ENCODE assay signal across 6 cellular contexts in genomic region chr1:193306430-193306829, GRCh38.
"Had no signal": no experiment of that assay in that cellular context is flagged by ENCODE, and none has a peak within 500 bp of the region (broad histone marks: within the 10 kb centered on the region; RNA-seq: fewer than 3 reads in every experiment).

No MANE protein-coding gene starts in this region.

- H3K27ac ChIP-seq: HL-60 had no signal

- H3K4me3 ChIP-seq: GM23338, K562 had no signal

- H3K9me3 Mint-ChIP-seq: GM23338, H9 had no signal

- H3K27ac Mint-ChIP-seq: GM23338, H9 had no signal

- H3K4me1 Mint-ChIP-seq: GM23338, H9 had no signal

- H3K4me2 ChIP-seq: GM23338 had no signal

- ATAC-seq: GM23338, K562 had no signal

- DNase-seq: H9, HCEC 1CT, IMR-90 had no signal

- H3K4me3 Mint-ChIP-seq: GM23338, H9 had no signal

- H2AFZ ChIP-seq: GM23338 had no signal
